Comparison of ENCODE assay signal across 7 cellular contexts in the genomic region with DNA sequence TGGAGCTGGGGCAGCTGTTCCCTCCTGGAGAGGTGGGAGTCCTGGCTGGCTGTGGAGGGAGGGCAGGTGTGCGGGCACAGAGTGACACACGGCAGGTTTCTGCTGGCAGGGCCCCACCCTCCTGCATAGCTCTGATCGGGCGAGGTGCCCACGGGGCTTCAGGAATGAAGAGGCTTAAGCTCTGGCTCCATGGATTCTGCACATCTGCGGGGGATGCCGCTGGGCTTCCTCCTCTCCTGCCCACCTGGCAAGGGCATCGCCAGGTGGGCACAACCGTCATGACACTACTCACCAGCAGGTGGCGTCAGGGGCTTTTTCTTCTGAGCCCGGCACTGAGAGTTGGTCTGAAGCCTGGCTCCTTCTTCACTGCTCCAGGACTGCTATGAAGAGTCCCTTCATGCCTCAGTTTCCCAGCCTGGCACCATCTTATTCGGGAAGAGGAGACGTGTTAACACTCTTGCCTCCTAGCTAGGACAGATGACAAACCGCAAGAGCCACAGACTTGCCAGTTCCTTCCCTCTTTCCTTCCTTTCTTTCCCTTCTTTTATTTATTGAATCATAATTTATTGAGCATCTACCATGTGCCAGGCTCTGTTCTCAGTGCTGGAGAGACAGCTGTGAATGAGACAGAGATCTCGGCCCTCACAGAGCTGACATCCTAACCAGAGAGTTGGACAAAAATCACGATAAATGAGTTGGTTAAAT. TPM values are rescaled to one million over a fixed set of nuclear protein-coding genes. Genes with fewer than 3 reads are reported as not detected.
DNase-seq lines count a peak whose midpoint lies in the region; ATAC-seq, FAIRE-seq and TF ChIP-seq lines count a peak whose summit lies in the region.

No MANE protein-coding gene starts in this region.

- H3K36me3 ChIP-seq in bronchial epithelial cell (ENCODE audit: control insufficient read depth, insufficient read depth, low read length) (no peaks in the 10 kb centered on the region), left lung (no peaks in the 10 kb centered on the region)

- peak; percentile 90 for TF ChIP-seq CTCF in GM12873 (IDR thresholded peaks at IDR 0.05; ENCODE audit: insufficient read depth, low read depth, low read length, missing control alignments)
- peak; percentile 88 for TF ChIP-seq CTCF in bronchial epithelial cell (IDR thresholded peaks at IDR 0.05; ENCODE audit: insufficient read depth, low read length, severe bottlenecking)
- TF ChIP-seq CTCF in left lung (IDR thresholded peaks at IDR 0.05): peak; percentile 71 to 86

- intact Hi-C loops in left lung (cut with DNase I): no loop called here

- H3K27ac ChIP-seq in left lung: no peak overlapping the region

- ATAC-seq in activated CD4-positive, CD25-positive, alpha-beta regulatory T cell treated with anti-CD3 and anti-CD28 coated beads, Interleukin-2, amount 50 U/mL, for 24 hours: peak; percentile 68 to 79
- ATAC-seq in left lung: peak; percentile 94
- no peak for ATAC-seq in HG03432 (IDR thresholded peaks at IDR 0.05; ENCODE audit: unreplicated experiment)

- peak; percentile 72 for DNase-seq in NCI-H2171 (lab: John Stamatoyannopoulos, UW)
- DNase-seq in bronchial epithelial cell (ENCODE audit: low read depth): peak; percentile 26
- peak in 1 of 2 donors; percentile 58 for DNase-seq in left lung
- peak; percentile 36 for DNase-seq in stimulated activated CD8-positive, alpha-beta memory T cell treated with anti-CD3 and anti-CD28 coated beads, Interleukin-12 subunit alpha, Interleukin-12 subunit beta, amount 100 ng/mL, for 4 hours (ENCODE audit: low read depth)

- no peaks in the 10 kb centered on the region for H3K9me3 ChIP-seq in left lung

- no peak for FAIRE-seq in bronchial epithelial cell (lab: Jason Lieb, UNC)

- no peaks in the 10 kb centered on the region for H3K27me3 ChIP-seq in bronchial epithelial cell (ENCODE audit: control insufficient read depth, insufficient read depth, low read length)
- H3K27me3 ChIP-seq in left lung: peaks cover 0 to 34% of the 10 kb centered on the region in 2 donors

- H3K4me3 ChIP-seq in bronchial epithelial cell (ENCODE audit: low read depth, low read length) (no peak overlapping the region), left lung (no peak overlapping the region)

- no peaks in the 10 kb centered on the region for H3K4me1 ChIP-seq in left lung

RNA-seq across cellular contexts. Expression of a gene that starts 15.2 kb away (rescaled TPM):
- total RNA-seq in bronchial epithelial cell (4.5 and 6.8 TPM in 2 replicates), left lung (10 to 100 TPM; 43.9 to 46.0 TPM)

RNA-seq across cellular contexts. Expression of a gene that starts 26.2 kb away (rescaled TPM):
- total RNA-seq in bronchial epithelial cell (0.53 and 0.77 TPM in 2 replicates), left lung (not detected)
